Comparison of ENCODE assay signal across 25 cellular contexts in genomic region chr18:68241881-68242280, GRCh38.
"Had no signal": no experiment of that assay in that cellular context is flagged by ENCODE, and none has a peak within 500 bp of the region (broad histone marks: within the 10 kb centered on the region; RNA-seq: fewer than 3 reads in every experiment).

No MANE protein-coding gene starts in this region.

- H3K4me1 ChIP-seq: colonic mucosa, esophagus squamous epithelium, gastrocnemius medialis, heart right ventricle, left lung, lower lobe of right lung had no signal

- ATAC-seq: effector memory CD8-positive, alpha-beta T cell; esophagus mucosa; gastrocnemius medialis; heart right ventricle; left cardiac atrium; left lung; left ventricle myocardium superior; lower lobe of right lung; mucosa of descending colon had no signal

- DNase-seq: colonic mucosa; cortex of kidney; effector CD8-positive, alpha-beta T cell; effector memory CD8-positive, alpha-beta T cell; endodermal cell; erythroblast; esophagus squamous epithelium; foreskin melanocyte; gastrocnemius medialis; glutamatergic neuron; head of caudate nucleus; heart right ventricle; hippocampal formation; left cardiac atrium; left lung; left ventricle myocardium superior; lower lobe of right lung; mesenchymal stem cell; mucosa of descending colon; naive B cell had no signal

- FAIRE-seq: endometrium, islet of Langerhans, keratinocyte had no signal

- H3K36me3 ChIP-seq: colonic mucosa, esophagus squamous epithelium, gastrocnemius medialis, heart right ventricle, left lung, lower lobe of right lung had no signal

- H3K27ac ChIP-seq: colonic mucosa, epithelial cell of prostate, esophagus squamous epithelium, gastrocnemius medialis, heart right ventricle, left lung, lower lobe of right lung had no signal

- H3K9me3 ChIP-seq: colonic mucosa, esophagus squamous epithelium, gastrocnemius medialis, heart right ventricle, left lung, lower lobe of right lung had no signal

- H3K4me3 ChIP-seq: colonic mucosa, esophagus squamous epithelium, gastrocnemius medialis, heart right ventricle, left lung, lower lobe of right lung, mucosa of descending colon had no signal

- H3K27me3 ChIP-seq: colonic mucosa, esophagus squamous epithelium, gastrocnemius medialis, heart right ventricle, left lung had no signal
